Comparison of ENCODE assay signal across 11 cellular contexts in genomic region chr11:121595717-121596156, GRCh38.
DNase-seq lines count a peak whose midpoint lies in the region; ATAC-seq and TF ChIP-seq lines count a peak whose summit lies in the region.
"Had no signal": no experiment of that assay in that cellular context is flagged by ENCODE, and none has a peak within 500 bp of the region (broad histone marks: within the 10 kb centered on the region; RNA-seq: fewer than 3 reads in every experiment).

No MANE protein-coding gene starts in this region.

- in situ Hi-C loops in T47D (cut with HindIII; ENCODE audit: low pct_unique_long_range_greater_than_20kb, low sequenced_read_pairs): no loop called here

- H3K4me3 Mint-ChIP-seq in endothelial cell (ENCODE audit: unreplicated experiment): no peak overlapping the region
- H3K4me3 Mint-ChIP-seq: CD14-positive monocyte had no signal

- peak; percentile 49 for ATAC-seq in left colon
- ATAC-seq in HG03139 (IDR thresholded peaks at IDR 0.05; ENCODE audit: unreplicated experiment): no peak
- no peak for ATAC-seq in HG02852 (IDR thresholded peaks at IDR 0.05; ENCODE audit: unreplicated experiment)

- H3K36me3 Mint-ChIP-seq in endothelial cell (ENCODE audit: low read depth, unreplicated experiment): peaks cover 5% of the 10 kb centered on the region

- no peaks in the 10 kb centered on the region for H3K36me3 ChIP-seq in ACC112 (ENCODE audit: insufficient read depth, low read length)

- peak; percentile 95 for DNase-seq in LHCN-M2 (ENCODE audit: low read depth)
- peak; percentile 47 to 62 for DNase-seq in T47D (ENCODE audit: low read depth in 1 of 2, low spot score in 1 of 2)
- DNase-seq in left colon: peak in 1 of 2 donors; percentile 38
- no peak for DNase-seq in HT-29 (ENCODE audit: low spot score)
- DNase-seq in endothelial cell (ENCODE audit: low spot score): no peak
- DNase-seq: hypothalamus, stomach had no signal

- TF ChIP-seq CTCF in endothelial cell (IDR thresholded peaks at IDR 0.05; ENCODE audit: unreplicated experiment): no peak

- no peaks in the 10 kb centered on the region for H3K27me3 ChIP-seq in ACC112 (ENCODE audit: insufficient read depth, low read length)
- H3K27me3 ChIP-seq: stomach had no signal

- H2AFZ ChIP-seq in ACC112 (ENCODE audit: low read length, unreplicated experiment): no peak overlapping the region

- H3K4me1 Mint-ChIP-seq in endothelial cell (ENCODE audit: unreplicated experiment): peaks cover 7% of the 10 kb centered on the region

- peaks cover 26% of the 10 kb centered on the region for H3K4me1 ChIP-seq in ACC112 (ENCODE audit: control insufficient read depth, insufficient read depth, low read length, unreplicated experiment)

- H3K9me3 Mint-ChIP-seq in endothelial cell (ENCODE audit: unreplicated experiment): no peaks in the 10 kb centered on the region
- H3K9me3 Mint-ChIP-seq: CD14-positive monocyte had no signal

- no peak overlapping the region for H3K27ac Mint-ChIP-seq in endothelial cell (ENCODE audit: unreplicated experiment)

- H3K27me3 Mint-ChIP-seq in endothelial cell (ENCODE audit: unreplicated experiment): peaks cover 2% of the 10 kb centered on the region

- no peak overlapping the region; the same call in 1 of the 2 replicates for H3K4me3 ChIP-seq in ACC112 (ENCODE audit: low read depth, low read length)
- H3K4me3 ChIP-seq: stomach had no signal

- H3K27ac ChIP-seq in ACC112 (ENCODE audit: low read depth, low read length): peak overlapping the region; percentile 50

- no peaks in the 10 kb centered on the region for H3K79me2 ChIP-seq in ACC112 (ENCODE audit: control insufficient read depth, insufficient read depth, low read length, unreplicated experiment)

- intact Hi-C loops in left colon (cut with DNase I, micrococcal nuclease): loop anchor here in 1 of 2 donors (10.0 kb wide), 1 partner anchor 271 kb away; no protein-coding TSS in a partner anchor

Comparison
In these comparisons a context has a peak if more than half of its experiments do, and no peak if none do; other contexts are left out.
1. DNase-seq: peak in LHCN-M2 (single experiment) and T47D (2 of 2); none in HT-29 (single experiment) and endothelial cell (single experiment).